8 cellular contexts compared by ENCODE assay signal in genomic region chr19:1249298-1249989, GRCh38. TPM values are rescaled to one million over a fixed set of nuclear protein-coding genes. Genes with fewer than 3 reads are reported as not detected.
A peak's percentile ranks its signal among the peaks of the same experiment; 100 is the strongest.
DNase-seq lines count a peak whose midpoint lies in the region; ATAC-seq and TF ChIP-seq lines count a peak whose summit lies in the region.

No MANE protein-coding gene starts in this region.

- TF ChIP-seq EP300 in gastroesophageal sphincter (IDR thresholded peaks at IDR 0.05), result peak; percentile 33

- no peaks in the 10 kb centered on the region for H3K9me3 Mint-ChIP-seq in activated naive CD4-positive, alpha-beta T cell treated with anti-CD3 and anti-CD28 coated beads for 36 hours

- H3K9me3 ChIP-seq in SJCRH30 (replicated peaks) (no peaks in the 10 kb centered on the region), gastroesophageal sphincter (no peaks in the 10 kb centered on the region)

- peaks cover 19% of the 10 kb centered on the region for H3K4me1 ChIP-seq in SJCRH30
- H3K4me1 ChIP-seq in gastroesophageal sphincter, result peaks cover 3 to 75% (median 46%) of the 10 kb centered on the region in 3 donors

- H3K27me3 Mint-ChIP-seq in activated naive CD4-positive, alpha-beta T cell treated with anti-CD3 and anti-CD28 coated beads for 36 hours (ENCODE audit: low read depth), result no peaks in the 10 kb centered on the region

- H3K4me3 ChIP-seq in SJCRH30, result peak overlapping the region; percentile 78
- H3K4me3 ChIP-seq in gastroesophageal sphincter, result peak overlapping the region; percentile 78 to 86

- TF ChIP-seq CTCF in gastroesophageal sphincter (IDR thresholded peaks at IDR 0.05), result no peak

- peak; percentile 87 to 94 for TF ChIP-seq POLR2A in gastroesophageal sphincter (IDR thresholded peaks at IDR 0.05)

- CTCF ChIA-PET in activated naive CD4-positive, alpha-beta T cell treated with anti-CD3 and anti-CD28 coated beads for 36 hours (lab: Charles Lee), result no interaction called here

- H3K4me3 Mint-ChIP-seq in activated naive CD4-positive, alpha-beta T cell treated with anti-CD3 and anti-CD28 coated beads for 36 hours, result peak overlapping the region; percentile 75

- H3K36me3 ChIP-seq in SJCRH30 (peaks cover 24% of the 10 kb centered on the region), gastroesophageal sphincter (peaks cover 0 to 18% of the 10 kb centered on the region in 2 donors)

- H3K36me3 Mint-ChIP-seq in activated naive CD4-positive, alpha-beta T cell treated with anti-CD3 and anti-CD28 coated beads for 36 hours (ENCODE audit: low read depth), result peaks cover 17% of the 10 kb centered on the region

- peaks cover 10% of the 10 kb centered on the region for H3K4me1 Mint-ChIP-seq in activated naive CD4-positive, alpha-beta T cell treated with anti-CD3 and anti-CD28 coated beads for 36 hours (ENCODE audit: low read depth)

- intact Hi-C loops in activated naive CD4-positive, alpha-beta T cell treated with anti-CD3 and anti-CD28 coated beads for 36 hours (cut with micrococcal nuclease), result loop anchor here (1.0 to 2.0 kb wide), 3 partner anchors 10 to 147 kb away; partner anchors contain the start of genes CIRBP and GPX4

- peak overlapping the region; percentile 91 for H3K27ac ChIP-seq in SJCRH30
- peak overlapping the region; percentile 96 to 100 (median 100) for H3K27ac ChIP-seq in gastroesophageal sphincter

- peak overlapping the region; percentile 78 for H3K27ac Mint-ChIP-seq in activated naive CD4-positive, alpha-beta T cell treated with anti-CD3 and anti-CD28 coated beads for 36 hours

- ATAC-seq in gastroesophageal sphincter, result peak; percentile 44

- WGBS in gastroesophageal sphincter (ENCODE audit: low coverage in 1 of 2), 2 donors, result 0% methylated on average over 2 of the region's 102 CpGs; no CpG with 5 or more reads in 1 of the 2 donors

- DNase-seq in ELF-1 (ENCODE audit: low read depth, low spot score), result peak; percentile 94
- DNase-seq in HCEC 1CT, result peak; percentile 94
- peak; percentile 96 for DNase-seq in NAMALWA (ENCODE audit: low spot score)
- DNase-seq in SJCRH30, result peak; percentile 89 to 95
- peak; percentile 96 for DNase-seq in activated naive CD4-positive, alpha-beta T cell treated with anti-CD3 and anti-CD28 coated beads for 36 hours
- DNase-seq in nucleus accumbens (lab: John Stamatoyannopoulos, UW), result peak; percentile 52 to 95 (median 87)
- DNase-seq in superior temporal gyrus (ENCODE audit: extremely low spot score), result peak; percentile 88

- H3K27me3 ChIP-seq in SJCRH30 (no peaks in the 10 kb centered on the region), gastroesophageal sphincter (no peaks in the 10 kb centered on the region)

RNA-seq across cellular contexts. Expression of gene MIDN, which starts 1.1 kb away (rescaled TPM):
- 9.1 TPM in 2 replicates for total RNA-seq in SJCRH30 (2014; rRNA removed; shearing (Covaris generic))
- total RNA-seq in activated naive CD4-positive, alpha-beta T cell treated with anti-CD3 and anti-CD28 coated beads for 36 hours, result 10 to 100 TPM; 50.1 to 52.9 TPM
- 10 to 100 TPM; 20.0 to 40.1 (median 24.2) TPM for total RNA-seq in gastroesophageal sphincter

RNA-seq across cellular contexts. Expression of gene ATP5F1D, which starts 7.9 kb away (rescaled TPM):
- 25.5 and 32.2 TPM in 2 replicates for total RNA-seq in SJCRH30 (2014; rRNA removed; shearing (Covaris generic))
- total RNA-seq in activated naive CD4-positive, alpha-beta T cell treated with anti-CD3 and anti-CD28 coated beads for 36 hours, result 100 to 1,000 TPM; 153 TPM
- total RNA-seq in gastroesophageal sphincter, result 100 to 1,000 TPM in 1 of 4 donors, 10 to 100 TPM in 3; 62.3 to 116 (median 84.1) TPM

RNA-seq across cellular contexts. Expression of gene CBARP, which starts 11.6 kb away (rescaled TPM):
- total RNA-seq in SJCRH30 (2014; rRNA removed; shearing (Covaris generic)), result 1.2 and 1.9 TPM in 2 replicates
- 1 to 10 TPM in 1 of 2 experiments, under 1 TPM in 1; 0.77 to 1.1 TPM for total RNA-seq in activated naive CD4-positive, alpha-beta T cell treated with anti-CD3 and anti-CD28 coated beads for 36 hours
- under 1 TPM in 3 of 4 donors, not detected in 1; 0.13 to 0.73 (median 0.49) TPM for total RNA-seq in gastroesophageal sphincter

RNA-seq across cellular contexts. Expression of gene CIRBP, which starts 19.7 kb away (rescaled TPM):
- total RNA-seq in SJCRH30 (2014; rRNA removed; shearing (Covaris generic)), result 159 and 181 TPM in 2 replicates
- total RNA-seq in activated naive CD4-positive, alpha-beta T cell treated with anti-CD3 and anti-CD28 coated beads for 36 hours, result 100 to 1,000 TPM; 167 to 183 TPM
- 100 to 1,000 TPM; 350 to 708 (median 559) TPM for total RNA-seq in gastroesophageal sphincter

RNA-seq across cellular contexts. Expression of gene FAM174C, which starts 25.9 kb away (rescaled TPM):
- 22.3 and 25.1 TPM in 2 replicates for total RNA-seq in SJCRH30 (2014; rRNA removed; shearing (Covaris generic))
- total RNA-seq in activated naive CD4-positive, alpha-beta T cell treated with anti-CD3 and anti-CD28 coated beads for 36 hours, result 10 to 100 TPM; 62.8 to 65.3 TPM
- 10 to 100 TPM; 14.2 to 42.2 (median 21.8) TPM for total RNA-seq in gastroesophageal sphincter

Comparison
In these comparisons a context has a peak if more than half of its experiments do, and no peak if none do; other contexts are left out.
1. Peak in every context shown above with its lines: DNase-seq, ATAC-seq, H3K4me3 ChIP-seq and H3K27ac ChIP-seq.